ENCODE assay signal across 1 cellular context in genomic region chr19:6273701-6274601, GRCh38.
TF ChIP-seq lines count a peak whose summit lies in the region.

No MANE protein-coding gene starts in this region.

TF ChIP-seq in GM23338, 12 proteins besides CTCF, POLR2A, EP300 and RAD21 (continued from another document):
- no peak for TF ChIP-seq REST (IDR thresholded peaks at IDR 0.05; ENCODE audit: unreplicated experiment)
- TF ChIP-seq EZH2phosphoT487 (IDR thresholded peaks at IDR 0.05; ENCODE audit: unreplicated experiment), result no peak
